8 cellular contexts compared by ENCODE assay signal in the genomic region with DNA sequence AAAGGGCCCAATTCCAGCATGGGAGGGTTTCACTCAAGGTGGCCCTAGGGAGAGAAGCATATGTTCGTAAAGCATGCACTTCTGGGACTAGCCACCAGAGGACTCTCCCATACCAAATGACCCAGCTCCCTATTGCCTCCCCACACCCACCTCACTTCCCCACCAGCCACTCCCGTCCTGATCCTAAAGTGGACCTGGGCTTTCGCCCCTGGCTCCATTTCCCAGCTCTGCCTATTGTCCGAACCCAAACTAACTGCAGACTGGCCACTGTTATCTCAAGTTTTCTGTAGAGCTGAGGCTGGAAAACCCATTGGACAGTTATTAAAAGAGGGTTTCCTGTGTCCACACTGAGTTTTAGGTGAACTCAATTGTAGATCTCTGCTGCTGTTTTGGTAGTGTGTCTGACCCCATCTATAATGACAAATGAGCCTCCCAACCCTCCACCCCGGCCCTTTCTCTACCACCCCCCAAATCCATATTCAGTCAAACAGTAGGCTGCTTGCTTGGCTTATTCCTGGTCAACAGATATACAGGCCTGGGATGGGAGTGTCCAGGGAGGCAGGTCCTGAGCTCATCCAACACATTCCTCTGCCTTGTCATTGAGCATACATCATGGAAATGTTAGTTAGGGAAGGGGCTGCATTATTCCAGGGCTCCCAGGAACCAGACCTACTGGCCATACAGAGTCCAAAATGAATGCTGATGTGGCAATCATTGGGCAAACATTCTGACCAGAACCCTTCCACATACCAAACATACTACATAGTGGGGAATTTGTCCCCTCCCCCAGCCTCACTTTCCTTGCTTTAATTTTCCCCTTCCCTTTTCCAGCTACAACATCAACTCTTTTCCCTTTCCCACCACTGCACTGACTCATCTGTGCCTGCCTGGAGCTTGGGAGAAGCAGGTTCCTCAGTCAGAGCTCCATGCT. TPM values are rescaled to one million over a fixed set of nuclear protein-coding genes. Genes with fewer than 3 reads are reported as not detected.
DNase-seq lines count a peak whose midpoint lies in the region; ATAC-seq and TF ChIP-seq lines count a peak whose summit lies in the region.

No MANE protein-coding gene starts in this region.

- peaks cover 17% of the 10 kb centered on the region for H3K27me3 Mint-ChIP-seq in activated T-helper 1 cell treated with anti-CD3 and anti-CD28 coated beads, Interleukin-12 subunit alpha, Interleukin-12 subunit beta, Interleukin-2, Interleukin-4 antibody, amounts not matched to agents 30 ng/mL and 10 ng/mL and 1 ng/mL, durations not matched to agents 14 hours and 24 hours and 36 hours (ENCODE audit: insufficient read depth)

- H3K4me3 ChIP-seq in cardiac muscle cell: no peak overlapping the region
- H3K4me3 ChIP-seq in psoas muscle: no peak overlapping the region

- ATAC-seq in HG03175 (IDR thresholded peaks at IDR 0.05; ENCODE audit: unreplicated experiment) (peak; percentile 85), psoas muscle (peak; percentile 90 to 96 (median 92))

- H3K9me3 ChIP-seq in cardiac muscle cell (ENCODE audit: low read depth): no peaks in the 10 kb centered on the region
- no peaks in the 10 kb centered on the region for H3K9me3 ChIP-seq in psoas muscle

- no peaks in the 10 kb centered on the region for H3K9me3 Mint-ChIP-seq in activated T-helper 1 cell treated with anti-CD3 and anti-CD28 coated beads, Interleukin-12 subunit alpha, Interleukin-12 subunit beta, Interleukin-2, Interleukin-4 antibody, amounts not matched to agents 30 ng/mL and 10 ng/mL and 1 ng/mL, durations not matched to agents 14 hours and 24 hours and 36 hours

- no peak overlapping the region for H3K27ac Mint-ChIP-seq in activated T-helper 1 cell treated with anti-CD3 and anti-CD28 coated beads, Interleukin-12 subunit alpha, Interleukin-12 subunit beta, Interleukin-2, Interleukin-4 antibody, amounts not matched to agents 30 ng/mL and 10 ng/mL and 1 ng/mL, durations not matched to agents 14 hours and 24 hours and 36 hours

- H3K36me3 ChIP-seq in cardiac muscle cell: no peaks in the 10 kb centered on the region
- H3K36me3 ChIP-seq in psoas muscle (ENCODE audit: insufficient read depth in 1 of 2, low read depth in 1 of 2): no peaks in the 10 kb centered on the region

- H3K4me1 ChIP-seq in cardiac muscle cell (ENCODE audit: low read depth): peaks cover 4% of the 10 kb centered on the region
- H3K4me1 ChIP-seq in psoas muscle: peaks cover 8% of the 10 kb centered on the region

- peak; percentile 79 for DNase-seq in D341Med (ENCODE audit: low spot score)
- peak; percentile 44 for DNase-seq in GM19238 (ENCODE audit: insufficient read length, low spot score)
- peak; percentile 6 for DNase-seq in NCI-H526 treated with DMSO at 0.1 percent for 48 hours (lab: John Stamatoyannopoulos, UW)
- DNase-seq in activated T-helper 1 cell treated with anti-CD3 and anti-CD28 coated beads, Interleukin-12 subunit alpha, Interleukin-12 subunit beta, Interleukin-2, Interleukin-4 antibody, amounts not matched to agents 30 ng/mL and 10 ng/mL and 1 ng/mL, durations not matched to agents 14 hours and 24 hours and 36 hours (ENCODE audit: low spot score): peak; percentile 5
- DNase-seq in cardiac muscle cell (ENCODE audit: low read depth in 1 of 2, low spot score in 1 of 2): peak; percentile 76 to 89
- peak; percentile 44 to 73 for DNase-seq in psoas muscle
- no peak for DNase-seq in OCI-M2 (lab: John Stamatoyannopoulos, UW; ENCODE audit: unreplicated experiment)

- intact Hi-C loops in activated T-helper 1 cell treated with anti-CD3 and anti-CD28 coated beads, Interleukin-12 subunit alpha, Interleukin-12 subunit beta, Interleukin-2, Interleukin-4 antibody, amounts not matched to agents 30 ng/mL and 10 ng/mL and 1 ng/mL, durations not matched to agents 14 hours and 24 hours and 36 hours (cut with micrococcal nuclease): loop anchor here (1.0 to 5.0 kb wide), 3 partner anchors 275 to 746 kb away; no protein-coding TSS in a partner anchor
- intact Hi-C loops in psoas muscle (cut with DNase I): loop anchor here (2.0 to 10.0 kb wide), 5 partner anchors 176 to 403 kb away; partner anchors contain the start of gene ARHGAP29 (in 1 of the 2)

- TF ChIP-seq CTCF in cardiac muscle cell (IDR thresholded peaks at IDR 0.05; ENCODE audit: low read depth, low read length) (peak; percentile 96), psoas muscle (IDR thresholded peaks at IDR 0.05) (peak; percentile 88)

- no peaks in the 10 kb centered on the region for H3K36me3 Mint-ChIP-seq in activated T-helper 1 cell treated with anti-CD3 and anti-CD28 coated beads, Interleukin-12 subunit alpha, Interleukin-12 subunit beta, Interleukin-2, Interleukin-4 antibody, amounts not matched to agents 30 ng/mL and 10 ng/mL and 1 ng/mL, durations not matched to agents 14 hours and 24 hours and 36 hours (ENCODE audit: low read depth)

- 11 to 32% (median 16%) methylated on average over 5 of the region's 5 CpGs for WGBS in psoas muscle, 3 donors

- H3K4me1 Mint-ChIP-seq in activated T-helper 1 cell treated with anti-CD3 and anti-CD28 coated beads, Interleukin-12 subunit alpha, Interleukin-12 subunit beta, Interleukin-2, Interleukin-4 antibody, amounts not matched to agents 30 ng/mL and 10 ng/mL and 1 ng/mL, durations not matched to agents 14 hours and 24 hours and 36 hours (ENCODE audit: low read depth): no peaks in the 10 kb centered on the region

- H3K27ac ChIP-seq in cardiac muscle cell (no peak overlapping the region), psoas muscle (no peak overlapping the region)

- no peaks in the 10 kb centered on the region for H3K27me3 ChIP-seq in cardiac muscle cell
- H3K27me3 ChIP-seq in psoas muscle (ENCODE audit: insufficient read depth in 3 of 3, low read length in 2 of 3): no peaks in the 10 kb centered on the region

- no peak overlapping the region for H3K4me3 Mint-ChIP-seq in activated T-helper 1 cell treated with anti-CD3 and anti-CD28 coated beads, Interleukin-12 subunit alpha, Interleukin-12 subunit beta, Interleukin-2, Interleukin-4 antibody, amounts not matched to agents 30 ng/mL and 10 ng/mL and 1 ng/mL, durations not matched to agents 14 hours and 24 hours and 36 hours

RNA-seq across cellular contexts. Expression of gene ABCA4, which starts 59.2 kb away (rescaled TPM):
- total RNA-seq in activated T-helper 1 cell treated with anti-CD3 and anti-CD28 coated beads, Interleukin-12 subunit alpha, Interleukin-12 subunit beta, Interleukin-2, Interleukin-4 antibody, amounts not matched to agents 30 ng/mL and 10 ng/mL and 1 ng/mL, durations not matched to agents 14 hours and 24 hours and 36 hours: 0.29 TPM in 1 of 2 replicates, not detected in the other
- total RNA-seq in cardiac muscle cell: not detected in 2 replicates
- polyA plus RNA-seq in cardiac muscle cell: 0.15 TPM in 1 of 2 replicates, not detected in the other
- total RNA-seq in psoas muscle: under 1 TPM in 3 of 4 donors, not detected in 1; 0.09 to 0.32 (median 0.23) TPM
- polyA plus RNA-seq in psoas muscle: under 1 TPM in 2 of 3 donors, not detected in 1; 0.03 to 0.04 TPM
